Comparison of ENCODE assay signal across 9 cellular contexts in genomic region chr19:10335149-10336053, GRCh38. TPM values are rescaled to one million over a fixed set of nuclear protein-coding genes. Genes with fewer than 3 reads are reported as not detected.
A peak's percentile ranks its signal among the peaks of the same experiment; 100 is the strongest.
DNase-seq lines count a peak whose midpoint lies in the region; ATAC-seq and TF ChIP-seq lines count a peak whose summit lies in the region.
"Had no signal": no experiment of that assay in that cellular context is flagged by ENCODE, and none has a peak within 500 bp of the region (broad histone marks: within the 10 kb centered on the region; RNA-seq: fewer than 3 reads in every experiment).

No MANE protein-coding gene starts in this region.

- TF ChIP-seq POLR2A in transverse colon (IDR thresholded peaks at IDR 0.05), result no peak

- in situ Hi-C loops in transverse colon (cut with MboI; ENCODE audit: low pct_ligation_motif_present in 1 of 4, low pct_unique_long_range_greater_than_20kb in 1 of 4, low sequenced_read_pairs in 3 of 4), result no loop called here

- CTCF ChIA-PET in activated CD4-positive, alpha-beta T cell treated with anti-CD3 and anti-CD28 coated beads for 36 hours (lab: Charles Lee), result no interaction called here

- peak overlapping the region in 2 of 4 donors; percentile 77 to 89 for H3K4me3 ChIP-seq in transverse colon

- DNase-seq in activated CD4-positive, alpha-beta T cell treated with anti-CD3 and anti-CD28 coated beads for 36 hours, result no peak
- DNase-seq in activated CD4-positive, alpha-beta T cell treated with anti-CD3 and anti-CD28 coated beads, Interleukin-2, amount 50 U/mL, for 48 hours, result no peak
- no peak for DNase-seq in chondrocyte (ENCODE audit: low spot score)
- peak; percentile 14 for DNase-seq in medulla oblongata (ENCODE audit: extremely low spot score)
- DNase-seq in transverse colon, result no peak
- no peak for DNase-seq in posterior cingulate gyrus
- no peak for DNase-seq in DMS79 treated with DMSO at 0.1 percent for 48 hours (lab: John Stamatoyannopoulos, UW)
- DNase-seq: activated B cell treated with CpG ODN at 0.5 μM for 24 hours had no signal

- H3K27ac ChIP-seq in transverse colon, result peak overlapping the region in 3 of 4 donors; percentile 90 to 95 (median 92)

- no peak for TF ChIP-seq EP300 in transverse colon (IDR thresholded peaks at IDR 0.05; ENCODE audit: low read depth)

- TF ChIP-seq CTCF in chondrocyte (IDR thresholded peaks at IDR 0.05), result no peak
- peak in 2 of 5 experiments; percentile 17 to 29 for TF ChIP-seq CTCF in transverse colon (IDR thresholded peaks at IDR 0.05)

- no peak overlapping the region for H3K27ac Mint-ChIP-seq in activated CD4-positive, alpha-beta T cell treated with anti-CD3 and anti-CD28 coated beads for 36 hours
- H3K27ac Mint-ChIP-seq in chondrocyte (ENCODE audit: unreplicated experiment), result peak overlapping the region; percentile 95
- H3K27ac Mint-ChIP-seq: activated B cell treated with CpG ODN at 0.5 μM for 24 hours had no signal

- H3K4me1 Mint-ChIP-seq in activated CD4-positive, alpha-beta T cell treated with anti-CD3 and anti-CD28 coated beads for 36 hours, result peaks cover 44% of the 10 kb centered on the region
- H3K4me1 Mint-ChIP-seq in chondrocyte (ENCODE audit: low read depth), result peaks cover 28% of the 10 kb centered on the region

- H3K9me3 Mint-ChIP-seq in activated CD4-positive, alpha-beta T cell treated with anti-CD3 and anti-CD28 coated beads for 36 hours (ENCODE audit: low read depth), result no peaks in the 10 kb centered on the region
- H3K9me3 Mint-ChIP-seq in chondrocyte (ENCODE audit: low read depth), result no peaks in the 10 kb centered on the region
- H3K9me3 Mint-ChIP-seq: activated B cell treated with CpG ODN at 0.5 μM for 24 hours had no signal

- no peak for ATAC-seq in activated CD4-positive, alpha-beta T cell treated with anti-CD3 and anti-CD28 coated beads for 36 hours
- no peak for ATAC-seq in GM19467 (IDR thresholded peaks at IDR 0.05; ENCODE audit: unreplicated experiment)

- H3K4me1 ChIP-seq in transverse colon, result peaks cover 0 to 31% (median 18%) of the 10 kb centered on the region in 4 donors

- peaks cover 37% of the 10 kb centered on the region for H3K36me3 Mint-ChIP-seq in activated CD4-positive, alpha-beta T cell treated with anti-CD3 and anti-CD28 coated beads for 36 hours (ENCODE audit: low read depth)
- no peaks in the 10 kb centered on the region for H3K36me3 Mint-ChIP-seq in chondrocyte (ENCODE audit: low read depth)

- no peaks in the 10 kb centered on the region for H3K9me3 ChIP-seq in transverse colon

- no peaks in the 10 kb centered on the region for H3K27me3 ChIP-seq in transverse colon

- no peaks in the 10 kb centered on the region for H3K36me3 ChIP-seq in transverse colon

- WGBS in transverse colon (ENCODE audit: low coverage in 1 of 2), 2 donors, result 73% methylated on average over 22 of the region's 46 CpGs; no CpG with 5 or more reads in 1 of the 2 donors

- POLR2A ChIA-PET in activated CD4-positive, alpha-beta T cell treated with anti-CD3 and anti-CD28 coated beads for 36 hours (lab: Charles Lee), result no interaction called here

- intact Hi-C loops in activated CD4-positive, alpha-beta T cell treated with anti-CD3 and anti-CD28 coated beads for 36 hours (cut with DNase I, micrococcal nuclease), result no loop called here
- intact Hi-C loops in transverse colon (cut with DNase I; ENCODE audit: low total_unique reads), result no loop called here
- intact Hi-C loops in posterior cingulate gyrus (cut with DNase I), result loop anchor here (10.0 kb wide), 1 partner anchor 71 kb away; no protein-coding TSS in a partner anchor

- no peaks in the 10 kb centered on the region for H3K27me3 Mint-ChIP-seq in activated CD4-positive, alpha-beta T cell treated with anti-CD3 and anti-CD28 coated beads for 36 hours
- H3K27me3 Mint-ChIP-seq in chondrocyte (ENCODE audit: low read depth), result no peaks in the 10 kb centered on the region
- H3K27me3 Mint-ChIP-seq: activated B cell treated with CpG ODN at 0.5 μM for 24 hours had no signal

- H3K4me3 Mint-ChIP-seq in activated CD4-positive, alpha-beta T cell treated with anti-CD3 and anti-CD28 coated beads for 36 hours, result peak overlapping the region; percentile 10
- peak overlapping the region; percentile 94 for H3K4me3 Mint-ChIP-seq in chondrocyte (ENCODE audit: unreplicated experiment)
- H3K4me3 Mint-ChIP-seq: activated B cell treated with CpG ODN at 0.5 μM for 24 hours had no signal

RNA-seq across cellular contexts. Expression of gene RAVER1, which starts 2.1 kb away (rescaled TPM):
- 10 to 100 TPM; 83.7 to 90.8 TPM for total RNA-seq in activated CD4-positive, alpha-beta T cell treated with anti-CD3 and anti-CD28 coated beads for 36 hours
- total RNA-seq in chondrocyte (32.3 to 38.2 TPM (median 33.0 TPM) in 3 replicates), transverse colon (10 to 100 TPM; 35.0 to 39.6 (median 38.6) TPM)

RNA-seq across cellular contexts. Expression of gene ICAM3, which starts 4.0 kb away (rescaled TPM):
- total RNA-seq in activated CD4-positive, alpha-beta T cell treated with anti-CD3 and anti-CD28 coated beads for 36 hours, result 100 to 1,000 TPM; 109 to 122 TPM
- total RNA-seq in chondrocyte (14.0 to 17.0 TPM (median 15.3 TPM) in 3 replicates), transverse colon (10 to 100 TPM in 2 of 4 donors, 1 to 10 TPM in 2; 2.6 to 17.5 (median 8.6) TPM)

RNA-seq across cellular contexts. Expression of gene FDX2, which starts 19.6 kb away (rescaled TPM):
- 10 to 100 TPM; 11.7 to 13.3 TPM for total RNA-seq in activated CD4-positive, alpha-beta T cell treated with anti-CD3 and anti-CD28 coated beads for 36 hours
- total RNA-seq in chondrocyte (21.0 to 22.3 TPM (median 21.2 TPM) in 3 replicates), transverse colon (10 to 100 TPM in 1 of 4 donors, 1 to 10 TPM in 2, not detected in 1; 6.1 to 28.9 (median 8.4) TPM)

RNA-seq across cellular contexts. Expression of gene ZGLP1, which starts 25.8 kb away (rescaled TPM):
- 1 to 10 TPM; 3.3 to 3.5 TPM for total RNA-seq in activated CD4-positive, alpha-beta T cell treated with anti-CD3 and anti-CD28 coated beads for 36 hours
- total RNA-seq in chondrocyte (3.4 to 6.2 TPM (median 4.3 TPM) in 3 replicates), transverse colon (1 to 10 TPM; 1.9 to 8.2 (median 3.8) TPM)

RNA-seq across cellular contexts. Expression of gene TYK2, which starts 45.0 kb away (rescaled TPM):
- 100 to 1,000 TPM; 151 to 197 TPM for total RNA-seq in activated CD4-positive, alpha-beta T cell treated with anti-CD3 and anti-CD28 coated beads for 36 hours
- 94.4 to 132 TPM (median 104 TPM) in 3 replicates for total RNA-seq in chondrocyte
- total RNA-seq in transverse colon, result 100 to 1,000 TPM; 111 to 463 (median 201) TPM
